Comparison of ENCODE assay signal across 9 cellular contexts in the genomic region with DNA sequence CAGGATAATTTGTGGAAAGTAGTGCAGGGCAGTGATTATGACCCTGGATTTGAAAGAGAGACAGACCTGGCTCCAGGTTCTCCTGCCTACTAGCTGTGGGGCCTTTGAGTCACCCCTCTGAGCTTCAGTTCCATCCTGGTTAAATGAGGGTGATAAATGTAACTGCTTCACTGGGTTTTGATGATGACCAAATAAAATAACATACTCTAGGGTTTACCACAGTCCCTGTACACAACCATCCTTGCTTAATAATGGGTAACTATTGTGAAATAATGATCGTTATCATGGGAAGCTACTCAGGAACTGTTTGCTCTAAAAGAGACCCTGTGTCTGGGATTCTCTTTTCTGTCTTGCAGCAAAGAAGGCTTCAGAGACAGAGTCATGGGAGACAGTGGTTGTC. TPM values are rescaled to one million over a fixed set of nuclear protein-coding genes. Genes with fewer than 3 reads are reported as not detected.
A peak's percentile ranks its signal among the peaks of the same experiment; 100 is the strongest.
DNase-seq lines count a peak whose midpoint lies in the region; ATAC-seq, FAIRE-seq and TF ChIP-seq lines count a peak whose summit lies in the region.
"Had no signal": no experiment of that assay in that cellular context is flagged by ENCODE, and none has a peak within 500 bp of the region (broad histone marks: within the 10 kb centered on the region; RNA-seq: fewer than 3 reads in every experiment).

No MANE protein-coding gene starts in this region.

- POLR2A ChIA-PET in CD8-positive, alpha-beta memory T cell (lab: Charles Lee), result interaction anchor here (2.6 to 14.5 kb wide), 2 partner anchors 11 to 23 kb away, joined by 13 to 341 read pairs; partner anchors contain the start of gene AKNA
- POLR2A ChIA-PET in K562 (lab: Yijun Ruan, JAX), result interaction anchor here (0.6 to 2.3 kb wide), 3 partner anchors 13 to 115 kb away, joined by 3 to 9 read pairs (median 3); no protein-coding TSS in a partner anchor

- TF ChIP-seq EP300 in K562 (IDR thresholded peaks at IDR 0.05; ENCODE audit: low read length), result no peak

- ATAC-seq in K562 (no peak), natural killer cell (peak in 2 of 3 donors; percentile 21 to 40), omental fat pad (ENCODE audit: low FRiP score) (no peak), HG03571 (IDR thresholded peaks at IDR 0.05; ENCODE audit: unreplicated experiment) (no peak)

- peaks cover 96% of the 10 kb centered on the region for H3K4me1 ChIP-seq in CD8-positive, alpha-beta memory T cell (ENCODE audit: insufficient read depth, low read length)
- peaks cover 0 to 3% of the 10 kb centered on the region in 2 experiments; a peak in 1 of 5 replicates for H3K4me1 ChIP-seq in K562 (replicated peaks in 1 of 2; ENCODE audit: control insufficient read depth in 2 of 2, insufficient read depth in 2 of 2, low read length in 2 of 2)

- TF ChIP-seq POLR2A in K562 (conservative IDR thresholded peaks at IDR 0.05), result no peak

- no peaks in the 10 kb centered on the region for H3K79me2 ChIP-seq in K562 (ENCODE audit: control insufficient read depth, insufficient read depth, low read length)

- no peak overlapping the region for H3K27ac ChIP-seq in CD8-positive, alpha-beta memory T cell (ENCODE audit: low read depth, low read length)
- no peak overlapping the region for H3K27ac ChIP-seq in K562 (ENCODE audit: extremely low read depth, low read depth, low read length)

- peaks cover 80% of the 10 kb centered on the region for H3K36me3 ChIP-seq in CD8-positive, alpha-beta memory T cell (ENCODE audit: insufficient read depth, low read length)
- peaks cover 14% of the 10 kb centered on the region; the same call in 2 of the 3 replicates for H3K36me3 ChIP-seq in K562 (ENCODE audit: control insufficient read depth, insufficient read depth, low read length)

- BruUV-seq in K562 (replicated peaks; lab: Mats Ljungman, UMichigan), result no TSS peak

- peak overlapping the region; percentile 87 to 100 (median 96) for H3K27ac Mint-ChIP-seq in CD8-positive, alpha-beta memory T cell
- peak overlapping the region; percentile 79 to 82 for H3K27ac Mint-ChIP-seq in natural killer cell

- no peaks in the 10 kb centered on the region for H3K27me3 ChIP-seq in CD8-positive, alpha-beta memory T cell (ENCODE audit: insufficient read depth, low read length, poor library complexity, severe bottlenecking)
- H3K27me3 ChIP-seq in K562 (ENCODE audit: control insufficient read depth in 2 of 2, insufficient read depth in 2 of 2, low read length in 2 of 2), result no peaks in the 10 kb centered on the region

- DNase-seq in CD8-positive, alpha-beta memory T cell, result no peak
- DNase-seq in NOMO-1 (lab: John Stamatoyannopoulos, UW; ENCODE audit: unreplicated experiment in 2 of 2) (peak; percentile 67 to 90), K562 (ENCODE audit: extremely low read depth in 1 of 4, low spot score in 3 of 4) (no peak), natural killer cell (no peak), omental fat pad (ENCODE audit: low spot score) (no peak), HuH-7.5 (ENCODE audit: low spot score) (no peak)
- DNase-seq in stimulated activated CD4-positive, alpha-beta T cell treated with anti-CD3 and anti-CD28 coated beads, Interleukin-1b, Interleukin-23, amount 100 ng/mL, for 48 hours, result no peak

- H3K27me3 Mint-ChIP-seq in CD8-positive, alpha-beta memory T cell, result peaks cover 0 to 3% of the 10 kb centered on the region in 2 donors
- no peaks in the 10 kb centered on the region for H3K27me3 Mint-ChIP-seq in natural killer cell (ENCODE audit: low read depth in 2 of 2)

- 67% methylated on average over 1 of the region's 1 CpG for WGBS in K562 (ENCODE audit: insufficient coverage, low coverage, missing lambda C conversion rate)

- H3K4me1 Mint-ChIP-seq in CD8-positive, alpha-beta memory T cell, result peaks cover 82 to 99% (median 88%) of the 10 kb centered on the region in 3 donors
- H3K4me1 Mint-ChIP-seq in natural killer cell, result peaks cover 61 to 75% of the 10 kb centered on the region in 2 donors

- FAIRE-seq in K562 (lab: Jason Lieb, UNC), result no peak
- FAIRE-seq: keratinocyte had no signal

- H3K9me3 Mint-ChIP-seq in CD8-positive, alpha-beta memory T cell, result no peaks in the 10 kb centered on the region
- no peaks in the 10 kb centered on the region for H3K9me3 Mint-ChIP-seq in natural killer cell

- intact Hi-C loops in K562 (cut with micrococcal nuclease) (no loop called here), natural killer cell (cut with micrococcal nuclease) (loop anchor here (5.0 kb wide), 1 partner anchor 33 kb away; no protein-coding TSS in a partner anchor)

- no peak for TF ChIP-seq CTCF in K562 (IDR thresholded peaks at IDR 0.05 in 2 of 3, conservative IDR thresholded peaks at IDR 0.05 in 1 of 3; ENCODE audit: insufficient read depth in 2 of 3, low read depth in 1 of 3, low read length in 3 of 3)
- TF ChIP-seq CTCF in natural killer cell (IDR thresholded peaks at IDR 0.05), result no peak
- TF ChIP-seq CTCF in omental fat pad (IDR thresholded peaks at IDR 0.05), result no peak

- no peak overlapping the region for H2AFZ ChIP-seq in K562 (ENCODE audit: low read depth, low read length)

- H3K4me3 ChIP-seq in CD8-positive, alpha-beta memory T cell (ENCODE audit: low read length), result peak overlapping the region; percentile 3
- H3K4me3 ChIP-seq in K562, result no peak overlapping the region

- in situ Hi-C loops in K562 (cut with MboI), result no loop called here

- H3K4me3 Mint-ChIP-seq in CD8-positive, alpha-beta memory T cell, result peak overlapping the region in 6 of 7 donors; percentile 50 to 87 (median 74)
- peak overlapping the region; percentile 63 for H3K4me3 Mint-ChIP-seq in natural killer cell

- no peak overlapping the region for H3K9ac ChIP-seq in K562 (ENCODE audit: insufficient read depth in 1 of 2, low read depth in 2 of 2, low read length in 2 of 2)

- TF ChIP-seq RAD21 in K562 (CRISPR knock-in tag; conservative IDR thresholded peaks at IDR 0.05 in 1 of 2, IDR thresholded peaks at IDR 0.05 in 1 of 2), result no peak

- H3K4me2 ChIP-seq in K562 (ENCODE audit: insufficient read depth, low read length), result no peak overlapping the region

- H3K9me1 ChIP-seq in K562 (ENCODE audit: control insufficient read depth, insufficient read depth, low read length), result no peaks in the 10 kb centered on the region

- no peaks in the 10 kb centered on the region for H4K20me1 ChIP-seq in K562 (replicated peaks; ENCODE audit: control insufficient read depth, insufficient read depth, low read length)

- CTCF ChIA-PET in CD8-positive, alpha-beta memory T cell (lab: Charles Lee), result interaction anchor here (1.2 to 15.5 kb wide), 5 partner anchors 9 to 29 kb away, joined by 3 to 245 read pairs (median 5); partner anchors contain the start of gene AKNA
- CTCF ChIA-PET in K562 (lab: Yijun Ruan, JAX; ENCODE audit: low intra/inter-chr PET ratio), result no interaction called here

- H3K9me3 ChIP-seq in CD8-positive, alpha-beta memory T cell (ENCODE audit: low read length), result no peaks in the 10 kb centered on the region
- no peaks in the 10 kb centered on the region for H3K9me3 ChIP-seq in K562 (replicated peaks; ENCODE audit: control insufficient read depth, insufficient read depth, low read depth, low read length)

- peaks cover 32 to 95% (median 43%) of the 10 kb centered on the region in 3 donors for H3K36me3 Mint-ChIP-seq in CD8-positive, alpha-beta memory T cell
- H3K36me3 Mint-ChIP-seq in natural killer cell, result peaks cover 32% of the 10 kb centered on the region

RNA-seq across cellular contexts. Expression of gene AKNA, which starts 23.7 kb away (rescaled TPM):
- total RNA-seq in CD8-positive, alpha-beta memory T cell, result 100 to 1,000 TPM; 126 TPM
- polyA plus RNA-seq in CD8-positive, alpha-beta memory T cell, result 45.6 TPM
- total RNA-seq in K562 (2011; cell fraction: chromatin; rRNA removed; ENCODE audit: low replicate concordance), result 30.2 and 45.5 TPM in 2 replicates
- 25.4 and 26.7 TPM in 2 replicates for total RNA-seq in K562 (2011; cell fraction: nucleolus; rRNA removed)
- 26.6 and 27.0 TPM in 2 replicates for total RNA-seq in K562 (2011; cell fraction: nucleoplasm; rRNA removed)
- 5.3 and 8.1 TPM in 2 replicates for total RNA-seq in K562 (2014; rRNA removed)
- total RNA-seq in K562 (2014; rRNA removed; fragmentation: Illumina TruSeq; extraction: Trizol), result 3.7 and 3.9 TPM in 2 replicates
- total RNA-seq in K562 (2015; rRNA removed; fragmentation: Illumina TruSeq; extraction: Trizol), result 2.6 and 2.7 TPM in 2 replicates
- 16.9 and 20.5 TPM in 2 replicates for total RNA-seq in K562 (2021)
- 1.4 and 3.4 TPM in 2 replicates for polyA plus RNA-seq in K562 (2011; rRNA removed)
- 2.0 and 2.3 TPM in 2 replicates for polyA plus RNA-seq in K562 (2011; cell fraction: cytosol; rRNA removed)
- 8.0 and 8.2 TPM in 2 replicates for polyA plus RNA-seq in K562 (2011; cell fraction: nucleus; rRNA removed)
- 5.2 and 92.5 TPM in 2 replicates for polyA plus RNA-seq in K562 (2012)
- polyA plus RNA-seq in K562 (2014; fragmentation: Illumina TruSeq; extraction: Trizol), result 11.1 and 14.0 TPM in 2 replicates
- under 1 TPM; 0.29 to 0.37 TPM for polyA plus RNA-seq in K562 (2014; fragmentation: Nextera tagmentation; extraction: Ambion mirVana)
- polyA plus RNA-seq in K562 (2014; rRNA removed), result 6.5 and 6.7 TPM in 2 replicates
- 3.1 and 3.8 TPM in 2 replicates for polyA minus RNA-seq in K562 (2011; rRNA and poly(A)+ RNA removed)
- 1.9 and 4.6 TPM in 2 replicates for polyA minus RNA-seq in K562 (2011; cell fraction: cytosol; rRNA and poly(A)+ RNA removed)
- 6.1 and 8.6 TPM in 2 replicates for polyA minus RNA-seq in K562 (2011; cell fraction: nucleus; rRNA and poly(A)+ RNA removed)
- total RNA-seq in natural killer cell, result 100 to 1,000 TPM; 577 to 743 (median 676) TPM
- 10 to 100 TPM; 22.6 to 86.1 (median 71.5) TPM for total RNA-seq in omental fat pad

RNA-seq across cellular contexts. Expression of gene ORM2, which starts 34.5 kb away (rescaled TPM):
- total RNA-seq in CD8-positive, alpha-beta memory T cell, result not detected
- not detected for polyA plus RNA-seq in CD8-positive, alpha-beta memory T cell
- total RNA-seq in K562 (2011; cell fraction: chromatin; rRNA removed; ENCODE audit: low replicate concordance), result not detected in 2 replicates
- total RNA-seq in K562 (2011; cell fraction: nucleolus; rRNA removed), result not detected in 2 replicates
- total RNA-seq in K562 (2011; cell fraction: nucleoplasm; rRNA removed), result not detected in 2 replicates
- total RNA-seq in K562 (2014; rRNA removed) (not detected in 2 replicates), K562 (2014; rRNA removed; fragmentation: Illumina TruSeq; extraction: Trizol) (not detected in 2 replicates), K562 (2015; rRNA removed; fragmentation: Illumina TruSeq; extraction: Trizol) (not detected in 2 replicates), K562 (2021) (0.98 and 1.5 TPM in 2 replicates), natural killer cell (not detected), omental fat pad (1 to 10 TPM in 1 of 4 donors, not detected in 3; 1.6 TPM)
- polyA plus RNA-seq in K562 (2011; rRNA removed) (not detected in 2 replicates), K562 (2014; fragmentation: Illumina TruSeq; extraction: Trizol) (not detected in 2 replicates), K562 (2014; fragmentation: Nextera tagmentation; extraction: Ambion mirVana) (not detected), K562 (2014; rRNA removed) (not detected in 2 replicates)
- not detected in 2 replicates for polyA plus RNA-seq in K562 (2011; cell fraction: cytosol; rRNA removed)
- polyA plus RNA-seq in K562 (2011; cell fraction: nucleus; rRNA removed), result not detected in 2 replicates
- polyA plus RNA-seq in K562 (2012), result not detected in 2 replicates
- not detected in 2 replicates for polyA minus RNA-seq in K562 (2011; rRNA and poly(A)+ RNA removed)
- 2.5 TPM in 1 of 2 replicates, not detected in the other for polyA minus RNA-seq in K562 (2011; cell fraction: cytosol; rRNA and poly(A)+ RNA removed)
- not detected in 2 replicates for polyA minus RNA-seq in K562 (2011; cell fraction: nucleus; rRNA and poly(A)+ RNA removed)
- polyA plus RNA-seq: keratinocyte had no signal

RNA-seq across cellular contexts. Expression of gene ORM1, which starts 41.2 kb away (rescaled TPM):
- total RNA-seq in CD8-positive, alpha-beta memory T cell, result not detected
- not detected for polyA plus RNA-seq in CD8-positive, alpha-beta memory T cell
- total RNA-seq in K562 (2011; cell fraction: chromatin; rRNA removed; ENCODE audit: low replicate concordance), result not detected in 2 replicates
- not detected in 2 replicates for total RNA-seq in K562 (2011; cell fraction: nucleolus; rRNA removed)
- total RNA-seq in K562 (2011; cell fraction: nucleoplasm; rRNA removed), result not detected in 2 replicates
- total RNA-seq in K562 (2014; rRNA removed) (not detected in 2 replicates), K562 (2014; rRNA removed; fragmentation: Illumina TruSeq; extraction: Trizol) (not detected in 2 replicates), K562 (2015; rRNA removed; fragmentation: Illumina TruSeq; extraction: Trizol) (not detected in 2 replicates), K562 (2021) (2.9 and 3.4 TPM in 2 replicates), natural killer cell (under 1 TPM in 1 of 3 donors, not detected in 2; 1.00 TPM), omental fat pad (1 to 10 TPM in 2 of 4 donors, under 1 TPM in 1, not detected in 1; 0.65 to 5.4 (median 1.0) TPM)
- polyA plus RNA-seq in K562 (2011; rRNA removed) (not detected in 2 replicates), K562 (2014; fragmentation: Illumina TruSeq; extraction: Trizol) (not detected in 2 replicates), K562 (2014; fragmentation: Nextera tagmentation; extraction: Ambion mirVana) (not detected), K562 (2014; rRNA removed) (not detected in 2 replicates)
- not detected in 2 replicates for polyA plus RNA-seq in K562 (2011; cell fraction: cytosol; rRNA removed)
- polyA plus RNA-seq in K562 (2011; cell fraction: nucleus; rRNA removed), result not detected in 2 replicates
- polyA plus RNA-seq in K562 (2012), result not detected in 2 replicates
- polyA minus RNA-seq in K562 (2011; rRNA and poly(A)+ RNA removed), result not detected in 2 replicates
- not detected in 2 replicates for polyA minus RNA-seq in K562 (2011; cell fraction: cytosol; rRNA and poly(A)+ RNA removed)
- not detected in 2 replicates for polyA minus RNA-seq in K562 (2011; cell fraction: nucleus; rRNA and poly(A)+ RNA removed)
- polyA plus RNA-seq: keratinocyte had no signal

Comparison
In these comparisons a context has a peak if more than half of its experiments do, and no peak if none do; other contexts are left out.
1. DNase-seq: peak in NOMO-1 (2 of 2); none in CD8-positive, alpha-beta memory T cell (0 of 5), K562 (0 of 4), natural killer cell (single experiment), omental fat pad (single experiment), stimulated activated CD4-positive, alpha-beta T cell treated with anti-CD3 and anti-CD28 coated beads, Interleukin-1b, Interleukin-23, amount 100 ng/mL, for 48 hours (single experiment) and HuH-7.5 (single experiment).
2. ATAC-seq: peak in natural killer cell (2 of 3); none in K562 (single experiment), omental fat pad (single experiment) and HG03571 (single experiment).
3. RNA of gene AKNA, which starts 23.7 kb away (total RNA-seq): 577 to 743 TPM in natural killer cell; 126 TPM in CD8-positive, alpha-beta memory T cell, 22.6 to 86.1 TPM in omental fat pad and 2.6 to 45.5 TPM in K562; every median in the first group is over 4 times any median in the second.